In the genomic region with DNA sequence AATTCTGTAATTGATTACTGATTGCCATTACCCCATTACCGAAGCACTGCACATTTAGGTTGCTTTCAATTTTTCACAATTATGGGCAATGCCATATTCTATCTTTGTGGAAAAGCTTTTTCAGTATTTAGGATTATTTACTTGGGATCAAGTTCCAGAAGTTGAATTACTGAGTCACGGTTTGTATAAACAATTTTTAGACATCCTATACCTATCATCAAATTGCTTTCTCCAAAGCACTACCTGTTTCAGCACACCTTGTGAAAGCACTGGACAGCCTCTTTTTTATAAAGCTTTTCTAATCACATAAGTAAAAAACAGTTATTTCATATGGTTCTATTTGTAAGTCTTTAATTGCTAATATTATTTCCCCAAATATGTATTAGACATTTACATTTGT, we compare ENCODE assay signal across 26 cellular contexts.
"Had no signal": no experiment of that assay in that cellular context is flagged by ENCODE, and none has a peak within 500 bp of the region (broad histone marks: within the 10 kb centered on the region; RNA-seq: fewer than 3 reads in every experiment).

No MANE protein-coding gene starts in this region.

- DNase-seq: activated CD4-positive, alpha-beta memory T cell treated with anti-CD3 and anti-CD28 coated beads for 36 hours; activated CD4-positive, alpha-beta T cell treated with anti-CD3 and anti-CD28 coated beads for 36 hours; activated CD4-positive, alpha-beta T cell treated with anti-CD3 and anti-CD28 coated beads, Interleukin-2, amount 10 ng/mL, durations not matched to agents 24 days and 14 days; activated CD4-positive, CD25-positive, alpha-beta regulatory T cell; activated CD4-positive, CD25-positive, alpha-beta regulatory T cell treated with anti-CD3 and anti-CD28 coated beads, Interleukin-2, amount 50 U/mL, for 72 hours; activated CD8-positive, alpha-beta memory T cell treated with anti-CD3 and anti-CD28 coated beads, Interleukin-2, amount 10 ng/mL, durations not matched to agents 7 days and 5 days; activated CD8-positive, alpha-beta memory T cell treated with anti-CD3 and anti-CD28 coated beads, Interleukin-2, amount 50 U/mL, for 4 hours; activated CD8-positive, alpha-beta T cell treated with anti-CD3 and anti-CD28 coated beads, Interleukin-2, amount 10 ng/mL, durations not matched to agents 7 days and 5 days; activated effector memory CD4-positive, alpha-beta T cell treated with anti-CD3 and anti-CD28 coated beads, Interleukin-2, amount 50 U/mL, for 16 hours; activated naive CD4-positive, alpha-beta T cell treated with anti-CD3 and anti-CD28 coated beads for 36 hours; activated naive CD8-positive, alpha-beta T cell treated with anti-CD3 and anti-CD28 coated beads for 36 hours; activated naive CD8-positive, alpha-beta T cell treated with anti-CD3 and anti-CD28 coated beads, Interleukin-2, amount 50 U/mL, for 24 hours; activated T-cell treated with anti-CD3 and anti-CD28 coated beads, Interleukin-2, amount 50 U/mL, for 1 hour; activated T-cell treated with anti-CD3 and anti-CD28 coated beads, Interleukin-2, amount 50 U/mL, for 48 hours; adrenal gland; amygdala; aorta; body of pancreas; central memory CD4-positive, alpha-beta T cell; cerebellar nuclear complex; colonic mucosa; effector CD8-positive, alpha-beta T cell; esophagus squamous epithelium; foreskin melanocyte; heart right ventricle had no signal

- ATAC-seq: activated CD4-positive, alpha-beta T cell treated with anti-CD3 and anti-CD28 coated beads for 36 hours; activated CD8-positive, alpha-beta memory T cell treated with anti-CD3 and anti-CD28 coated beads, Interleukin-2, amount 10 ng/mL, durations not matched to agents 7 days and 5 days; activated CD8-positive, alpha-beta T cell treated with anti-CD3 and anti-CD28 coated beads, Interleukin-2, amount 10 ng/mL, durations not matched to agents 7 days and 5 days; activated naive CD8-positive, alpha-beta T cell treated with anti-CD3 and anti-CD28 coated beads, Interleukin-2, amount 50 U/mL, for 24 hours; body of pancreas; gastroesophageal sphincter; heart right ventricle had no signal
